ENCODE assay signal across 9 cellular contexts in the genomic region with DNA sequence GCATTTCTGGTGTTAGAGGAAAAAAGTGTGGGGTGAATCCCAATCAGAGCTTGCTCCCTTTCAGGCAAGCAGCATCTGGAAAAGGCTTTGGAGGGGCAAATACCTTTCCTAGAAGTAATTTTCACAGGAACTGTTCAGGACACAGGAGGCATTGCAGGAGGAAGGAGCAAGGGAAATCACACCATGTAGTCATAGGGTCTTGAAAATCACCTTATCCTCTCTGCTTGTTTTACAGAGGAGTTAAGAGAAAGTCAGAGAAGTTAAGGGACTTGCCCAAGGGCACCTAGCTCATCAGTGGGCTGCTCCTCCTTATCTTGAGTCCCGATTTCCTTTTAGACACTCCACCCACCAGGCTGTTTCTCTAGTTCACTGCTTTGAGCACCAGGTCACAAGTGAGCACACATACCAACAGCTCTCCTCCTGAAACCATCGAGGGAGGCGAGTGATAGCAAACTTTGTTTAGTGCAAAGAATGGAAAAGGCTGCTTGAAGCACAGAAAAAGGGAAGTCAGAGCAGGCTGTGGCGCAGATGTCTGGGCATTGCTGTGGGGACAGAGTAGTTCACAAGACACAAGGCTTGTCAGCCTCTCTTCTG.
DNase-seq lines count a peak whose midpoint lies in the region; ATAC-seq, FAIRE-seq and TF ChIP-seq lines count a peak whose summit lies in the region.
"Had no signal": no experiment of that assay in that cellular context is flagged by ENCODE, and none has a peak within 500 bp of the region (broad histone marks: within the 10 kb centered on the region; RNA-seq: fewer than 3 reads in every experiment).

No MANE protein-coding gene starts in this region.

- no peak overlapping the region for H2BK5ac ChIP-seq in mesendoderm (ENCODE audit: low read length)

- H3K4me3 ChIP-seq in A673 (ENCODE audit: low read depth, low read length, poor library complexity, severe bottlenecking) (no peak overlapping the region), mesendoderm (ENCODE audit: low read length) (no peak overlapping the region)
- H3K4me3 ChIP-seq: heart left ventricle had no signal

- no peak overlapping the region for H2AK5ac ChIP-seq in mesendoderm (ENCODE audit: low read length)

- CTCF ChIA-PET in A673 (lab: Charles Lee) = no interaction called here

- peaks cover 0 to 1% (median 1%) of the 10 kb centered on the region in 3 donors for H3K27me3 Mint-ChIP-seq in CD14-positive monocyte (ENCODE audit: low read depth in 3 of 3)
- H3K27me3 Mint-ChIP-seq in T-helper 2 cell treated with Interferon-gamma antibody and Interleukin-4, amounts not matched to agents 5 μg/mL and 100 μg/mL, for 36 hours (ENCODE audit: low read depth) = no peaks in the 10 kb centered on the region

- H3K27me3 ChIP-seq in A673 (replicated peaks; ENCODE audit: insufficient read depth, low read depth, low read length, poor library complexity) (peaks cover 4% of the 10 kb centered on the region), mesendoderm (ENCODE audit: insufficient read depth, low read length, poor library complexity) (no peaks in the 10 kb centered on the region)

- WGBS in mesendoderm (ENCODE audit: extremely low coverage, insufficient coverage, low lambda C conversion rate) = no CpG with 5 or more reads among the region's 4 CpGs

- no peak overlapping the region for H3K56ac ChIP-seq in mesendoderm (ENCODE audit: low read length)

- TF ChIP-seq CTCF in CD14-positive monocyte (IDR thresholded peaks at IDR 0.05) = no peak
- no peak for TF ChIP-seq CTCF in D721Med (IDR thresholded peaks at IDR 0.05; ENCODE audit: insufficient read depth, missing control alignments)
- TF ChIP-seq CTCF in A673 (conservative IDR thresholded peaks at IDR 0.05; ENCODE audit: low read depth, low read length) = no peak

- H3K9me3 Mint-ChIP-seq in CD14-positive monocyte = peaks cover 3 to 9% (median 6%) of the 10 kb centered on the region in 7 donors
- H3K9me3 Mint-ChIP-seq in T-helper 2 cell treated with Interferon-gamma antibody and Interleukin-4, amounts not matched to agents 5 μg/mL and 100 μg/mL, for 36 hours = peaks cover 25% of the 10 kb centered on the region

- H2BK120ac ChIP-seq in mesendoderm (ENCODE audit: low read depth, low read length) = no peak overlapping the region

- no peak overlapping the region for H4K5ac ChIP-seq in mesendoderm (ENCODE audit: low read length)

- H3K4me1 ChIP-seq in A673 (ENCODE audit: insufficient read depth, low read length, poor library complexity, severe bottlenecking) (no peaks in the 10 kb centered on the region), mesendoderm (ENCODE audit: control insufficient read depth, low read depth, low read length) (peaks cover 4% of the 10 kb centered on the region)

- H3K79me2 ChIP-seq in mesendoderm (ENCODE audit: control insufficient read depth, insufficient read depth, low read length) = no peaks in the 10 kb centered on the region

- peaks cover 72% of the 10 kb centered on the region for H3K4me1 Mint-ChIP-seq in CD14-positive monocyte
- peaks cover 24% of the 10 kb centered on the region for H3K4me1 Mint-ChIP-seq in T-helper 2 cell treated with Interferon-gamma antibody and Interleukin-4, amounts not matched to agents 5 μg/mL and 100 μg/mL, for 36 hours (ENCODE audit: low read depth)

- ATAC-seq in GM19025 (IDR thresholded peaks at IDR 0.05; ENCODE audit: low read depth, unreplicated experiment) (peak; percentile 36), HG03066 (IDR thresholded peaks at IDR 0.05; ENCODE audit: low read depth, unreplicated experiment) (peak; percentile 60)
- ATAC-seq: heart left ventricle had no signal

- POLR2A ChIA-PET in A673 (lab: Charles Lee; ENCODE audit: low non-redundant PET) = no interaction called here

- H3K79me1 ChIP-seq in mesendoderm (ENCODE audit: low read length) = no peaks in the 10 kb centered on the region

- H3K36me3 ChIP-seq in A673 (ENCODE audit: insufficient read depth, low read length, poor library complexity, severe bottlenecking) = no peaks in the 10 kb centered on the region
- no peaks in the 10 kb centered on the region for H3K36me3 ChIP-seq in mesendoderm (ENCODE audit: control insufficient read depth, insufficient read depth, low read length)
- H3K36me3 ChIP-seq: heart left ventricle had no signal

- H3K27ac ChIP-seq in A673 (ENCODE audit: low read depth, low read length, poor library complexity, severe bottlenecking) (no peak overlapping the region), mesendoderm (ENCODE audit: low read depth, low read length) (no peak overlapping the region)

- H3K27ac Mint-ChIP-seq in CD14-positive monocyte = peak overlapping the region; percentile 68 to 95 (median 89)
- H3K27ac Mint-ChIP-seq in T-helper 2 cell treated with Interferon-gamma antibody and Interleukin-4, amounts not matched to agents 5 μg/mL and 100 μg/mL, for 36 hours = peak overlapping the region; percentile 39

- BruUV-seq in A673 (replicated peaks; lab: Mats Ljungman, UMichigan) = no TSS peak

- DNase-seq in CD14-positive monocyte (ENCODE audit: low spot score) (peak; percentile 64), D721Med (ENCODE audit: insufficient read length, low spot score) (no peak), A673 (ENCODE audit: low spot score) (no peak), mesendoderm (no peak), NCI-H1930 (lab: John Stamatoyannopoulos, UW) (no peak)
- DNase-seq in T-helper 2 cell treated with Interferon-gamma antibody and Interleukin-4, amounts not matched to agents 5 μg/mL and 100 μg/mL, for 36 hours (ENCODE audit: low spot score) = peak; percentile 66

- FAIRE-seq in D721Med (lab: Jason Lieb, UNC) = no peak

- H3K18ac ChIP-seq in mesendoderm (ENCODE audit: low read length) = no peak overlapping the region

- H3K9ac ChIP-seq in mesendoderm (ENCODE audit: low read length) = no peak overlapping the region

- no peak overlapping the region for H4K8ac ChIP-seq in mesendoderm (ENCODE audit: low read depth, low read length)

- H2BK15ac ChIP-seq in mesendoderm (replicated peaks; ENCODE audit: low read depth) = no peak overlapping the region

- no peak overlapping the region for H3K4me2 ChIP-seq in mesendoderm (ENCODE audit: low read length)

- no peak overlapping the region for H3K4ac ChIP-seq in mesendoderm (ENCODE audit: low read depth, low read length)

- H3K23ac ChIP-seq in mesendoderm (ENCODE audit: low read length) = no peak overlapping the region

- H3K9me3 ChIP-seq in A673 (ENCODE audit: low read depth, low read length, poor library complexity, severe bottlenecking) = no peaks in the 10 kb centered on the region

- H3K4me3 Mint-ChIP-seq in CD14-positive monocyte = peak overlapping the region; percentile 37 to 59
- no peak overlapping the region for H3K4me3 Mint-ChIP-seq in T-helper 2 cell treated with Interferon-gamma antibody and Interleukin-4, amounts not matched to agents 5 μg/mL and 100 μg/mL, for 36 hours

- no peaks in the 10 kb centered on the region for H3K36me3 Mint-ChIP-seq in CD14-positive monocyte
- peaks cover 4% of the 10 kb centered on the region for H3K36me3 Mint-ChIP-seq in T-helper 2 cell treated with Interferon-gamma antibody and Interleukin-4, amounts not matched to agents 5 μg/mL and 100 μg/mL, for 36 hours (ENCODE audit: low read depth)

- intact Hi-C loops in CD14-positive monocyte (cut with micrococcal nuclease) = loop anchor here in 1 of 2 donors (5.0 kb wide), 1 partner anchor 290 kb away; no protein-coding TSS in a partner anchor
- intact Hi-C loops in A673 (cut with micrococcal nuclease; ENCODE audit: unreplicated experiment) = no loop called here

Comparison
In these comparisons a context has a peak if more than half of its experiments do, and no peak if none do; other contexts are left out.
1. DNase-seq: peak in CD14-positive monocyte (single experiment) and T-helper 2 cell treated with Interferon-gamma antibody and Interleukin-4, amounts not matched to agents 5 μg/mL and 100 μg/mL, for 36 hours (single experiment); none in D721Med (single experiment), A673 (single experiment), mesendoderm (single experiment) and NCI-H1930 (0 of 2).